ENCODE assay signal across 9 cellular contexts in the genomic region with DNA sequence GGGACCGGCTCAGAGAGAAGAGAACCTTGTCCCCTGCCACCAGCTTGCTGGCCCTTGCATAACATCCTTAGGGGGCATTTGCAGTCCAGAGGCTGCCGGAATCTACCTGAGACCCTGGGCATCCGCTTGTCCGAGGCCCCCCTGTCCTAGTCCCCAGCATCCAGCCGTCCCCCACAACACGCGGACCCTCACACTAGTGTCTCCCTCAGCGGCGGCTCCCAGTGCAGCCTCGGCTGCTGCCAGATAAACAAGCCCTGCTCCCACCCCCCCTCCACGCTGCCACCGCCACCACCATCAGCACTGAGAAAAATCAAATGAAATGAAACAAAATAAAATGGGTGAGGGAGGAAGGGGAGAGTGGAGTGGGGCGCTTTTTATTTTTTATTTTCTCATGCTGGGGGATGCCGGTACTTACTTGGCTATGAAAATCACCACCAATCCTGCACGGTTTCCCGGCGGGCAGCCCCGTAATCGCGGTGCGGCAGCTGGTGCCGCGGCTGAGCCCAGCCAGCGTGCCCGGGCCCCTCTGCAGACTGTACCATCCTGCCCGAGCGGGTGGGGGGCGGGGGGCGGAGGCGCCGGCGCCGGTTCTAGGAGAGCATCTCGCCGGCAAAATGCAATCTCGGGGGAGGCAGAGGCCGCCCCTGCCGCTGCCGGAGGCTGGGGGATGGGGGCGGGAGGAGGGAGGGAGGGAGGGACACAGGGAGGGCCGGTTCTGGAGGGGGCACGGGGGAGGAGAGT. TPM values are rescaled to one million over a fixed set of nuclear protein-coding genes. Genes with fewer than 3 reads are reported as not detected.
DNase-seq lines count a peak whose midpoint lies in the region; ATAC-seq lines count a peak whose summit lies in the region.
"Had no signal": no experiment of that assay in that cellular context is flagged by ENCODE, and none has a peak within 500 bp of the region (broad histone marks: within the 10 kb centered on the region; RNA-seq: fewer than 3 reads in every experiment).

A gene (minus strand): TSS at position 537 of the 741 bp plus-strand sequence. CDS start 56,043 bp downstream, outside the sequence.

- no peak within 1 kb of the TSS for H3K9ac ChIP-seq in trophoblast cell (ENCODE audit: low read length)

- no peak within 1 kb of the TSS for H4K91ac ChIP-seq in trophoblast cell (ENCODE audit: low read depth, low read length)

- peak within 1 kb of the TSS; percentile 75 for H3K27ac ChIP-seq in cingulate gyrus (ENCODE audit: low read depth, low read length)
- no peak within 1 kb of the TSS for H3K27ac ChIP-seq in trophoblast cell (ENCODE audit: low read depth, low read length)

- no peak within 1 kb of the TSS for H2AFZ ChIP-seq in trophoblast cell (ENCODE audit: insufficient read depth, low read length, poor library complexity)

- H3K14ac ChIP-seq in trophoblast cell (ENCODE audit: low read length), result no peak within 1 kb of the TSS

- H3K4ac ChIP-seq in trophoblast cell (ENCODE audit: low read depth, low read length), result no peak within 1 kb of the TSS

- no peaks in the 10 kb centered on the region for H3K36me3 ChIP-seq in MG63
- no peaks in the 10 kb centered on the region for H3K36me3 ChIP-seq in trophoblast cell (ENCODE audit: control insufficient read depth in 1 of 2, insufficient read depth in 2 of 2, low read length in 2 of 2)

- H3K27me3 ChIP-seq in MG63, result no peaks in the 10 kb centered on the region
- H3K27me3 ChIP-seq in trophoblast cell (ENCODE audit: insufficient read depth, low read length), result peaks cover 18% of the 10 kb centered on the region

- WGBS in trophoblast cell (ENCODE audit: extremely low coverage, insufficient coverage, insufficient read length), result no CpG with 5 or more reads among the region's 42 CpGs

- peaks cover 0 to 2% of the 10 kb centered on the region in 2 experiments for H3K4me1 ChIP-seq in trophoblast cell (ENCODE audit: control insufficient read depth in 1 of 2, insufficient read depth in 2 of 2, low read length in 2 of 2)

- no peak within 1 kb of the TSS for H2BK12ac ChIP-seq in trophoblast cell (ENCODE audit: low read length)

- no peak within 1 kb of the TSS for H3K23ac ChIP-seq in trophoblast cell (ENCODE audit: low read length)

- H3K18ac ChIP-seq in trophoblast cell (ENCODE audit: low read length), result no peak within 1 kb of the TSS

- H3K79me2 ChIP-seq in trophoblast cell (ENCODE audit: control insufficient read depth, insufficient read depth, low read length, poor library complexity), result no peaks in the 10 kb centered on the region

- H3K9me3 ChIP-seq in MG63 (no peaks in the 10 kb centered on the region), trophoblast cell (ENCODE audit: insufficient read depth, low read depth, low read length) (peaks cover 1% of the 10 kb centered on the region)

- no peak within 1 kb of the TSS for H2BK5ac ChIP-seq in trophoblast cell (ENCODE audit: low read depth, low read length, poor library complexity)

- H3K79me1 ChIP-seq in trophoblast cell (ENCODE audit: low read length), result no peaks in the 10 kb centered on the region

- H2BK120ac ChIP-seq in trophoblast cell (ENCODE audit: insufficient read depth, low read length, poor library complexity), result no peak within 1 kb of the TSS

- no peak within 1 kb of the TSS for H4K12ac ChIP-seq in trophoblast cell (ENCODE audit: low read depth, low read length)

- no peak for ATAC-seq in GM21526 (IDR thresholded peaks at IDR 0.05; ENCODE audit: low FRiP score, unreplicated experiment)

- no peak within 1 kb of the TSS for H4K8ac ChIP-seq in trophoblast cell (ENCODE audit: low read depth, low read length)

- no peak within 1 kb of the TSS for H3K4me2 ChIP-seq in trophoblast cell (ENCODE audit: low read length)

- DNase-seq in COLO668 (lab: John Stamatoyannopoulos, UW; ENCODE audit: unreplicated experiment) (peak; percentile 34), MG63 (peak; percentile 10), occipital lobe (lab: John Stamatoyannopoulos, UW) (peak; percentile 59), trophoblast cell (no peak), SIG-M5 (lab: John Stamatoyannopoulos, UW) (no peak), medulla oblongata (ENCODE audit: extremely low spot score) (no peak)
- DNase-seq: NCI-H1048 had no signal

- H3K4me3 ChIP-seq in MG63 (no peak within 1 kb of the TSS), trophoblast cell (ENCODE audit: low read depth, low read length) (no peak within 1 kb of the TSS)

- H2AK5ac ChIP-seq in trophoblast cell (ENCODE audit: low read length), result no peak within 1 kb of the TSS

RNA-seq across cellular contexts. Expression of the gene that starts here (rescaled TPM):
- total RNA-seq in MG63 (2014; rRNA removed; shearing (Covaris generic); ENCODE audit: low replicate concordance), result 0.03 TPM in 1 of 2 replicates, not detected in the other
- 79.5 TPM for total RNA-seq in occipital lobe
- polyA plus RNA-seq in trophoblast cell (2013), result 0.01 TPM in 2 replicates

Comparison
In these comparisons a context has a peak if more than half of its experiments do, and no peak if none do; other contexts are left out.
1. RNA of the gene that starts here (total RNA-seq): 79.5 TPM in occipital lobe (single experiment); 0.03 TPM in MG63; every median in the first group is over 10 times any median in the second.
2. Peak in DNase-seq in MG63; RNA of the gene not detected or under 1 TPM.
3. DNase-seq: peak in COLO668 (single experiment) and occipital lobe (single experiment); none in trophoblast cell (0 of 2), SIG-M5 (single experiment) and medulla oblongata (single experiment).